ENCODE assay signal across 15 cellular contexts in the genomic region with DNA sequence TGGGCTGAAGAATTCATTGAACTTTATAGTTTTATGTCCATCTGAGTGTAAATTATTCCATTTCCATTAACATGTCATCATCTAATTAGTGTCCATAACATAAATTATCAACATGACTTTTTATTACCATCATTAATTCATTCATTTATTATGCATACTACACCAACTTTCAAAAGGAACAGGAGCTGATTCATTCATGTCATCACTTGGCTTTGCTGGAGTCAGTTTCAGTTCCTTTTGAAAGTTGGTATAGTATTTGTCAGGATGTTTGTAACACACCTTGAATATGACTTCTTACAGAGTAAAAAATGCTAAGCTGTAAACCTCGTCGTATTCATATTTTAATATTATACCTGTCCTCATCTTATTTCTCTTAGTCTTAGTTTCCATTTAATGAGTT.
DNase-seq lines count a peak whose midpoint lies in the region; ATAC-seq and TF ChIP-seq lines count a peak whose summit lies in the region.
"Had no signal": no experiment of that assay in that cellular context is flagged by ENCODE, and none has a peak within 500 bp of the region (broad histone marks: within the 10 kb centered on the region; RNA-seq: fewer than 3 reads in every experiment).

No MANE protein-coding gene starts in this region.

- H3K27ac ChIP-seq in psoas muscle, result no peak overlapping the region

- DNase-seq in GM12865 (ENCODE audit: low read depth), result peak; percentile 53
- DNase-seq in psoas muscle, result no peak
- no peak for DNase-seq in H4 (ENCODE audit: low spot score)
- no peak for DNase-seq in NCI-H345 (lab: John Stamatoyannopoulos, UW)
- DNase-seq in HPDE6-E6E7 (ENCODE audit: extremely low spot score), result no peak
- DNase-seq: activated CD8-positive, alpha-beta T cell treated with anti-CD3 and anti-CD28 coated beads for 36 hours; left cardiac atrium; NCI-H1417 treated with DMSO at 0.1 percent for 48 hours; NCI-H526; T-helper 9 cell had no signal

- TF ChIP-seq CTCF in GM12865 (IDR thresholded peaks at IDR 0.05; ENCODE audit: insufficient read depth, low read depth, low read length, missing control alignments) (no peak), psoas muscle (IDR thresholded peaks at IDR 0.05) (no peak)

- H3K4me1 ChIP-seq in psoas muscle, result no peaks in the 10 kb centered on the region

- no peaks in the 10 kb centered on the region for H3K9me3 ChIP-seq in psoas muscle

- no peaks in the 10 kb centered on the region for H3K36me3 ChIP-seq in psoas muscle (ENCODE audit: insufficient read depth in 1 of 2, low read depth in 1 of 2)

- H3K4me3 ChIP-seq in GM12865 (ENCODE audit: low read depth, low read length) (no peak overlapping the region), psoas muscle (no peak overlapping the region)

- peak; percentile 64 for ATAC-seq in GM19372 (IDR thresholded peaks at IDR 0.05; ENCODE audit: low read depth, unreplicated experiment)
- peak; percentile 72 for ATAC-seq in HG02763 (IDR thresholded peaks at IDR 0.05; ENCODE audit: unreplicated experiment)
- peak; percentile 91 for ATAC-seq in HG03442 (IDR thresholded peaks at IDR 0.05; ENCODE audit: unreplicated experiment)
- ATAC-seq in psoas muscle, result no peak
- ATAC-seq: activated CD8-positive, alpha-beta T cell treated with anti-CD3 and anti-CD28 coated beads for 36 hours; HepG2; left cardiac atrium; stimulated activated memory B cell treated with anti-CD40 and anti-IgM and Interleukin-4, amounts not matched to agents 10 μg/mL and 1 μg/mL and 100 μg/mL, for 72 hours had no signal

- 93 to 96% (median 95%) methylated on average over 2 of the region's 2 CpGs for WGBS in psoas muscle, 3 donors

- H3K27me3 ChIP-seq in psoas muscle (ENCODE audit: insufficient read depth in 3 of 3, low read length in 2 of 3), result no peaks in the 10 kb centered on the region

- intact Hi-C loops in psoas muscle (cut with DNase I), result no loop called here

Comparison
In these comparisons a context has a peak if more than half of its experiments do, and no peak if none do; other contexts are left out.
1. ATAC-seq: peak in GM19372 (single experiment), HG02763 (single experiment) and HG03442 (single experiment); none in psoas muscle (0 of 4).